ENCODE assay signal across 14 cellular contexts in genomic region chr11:61335355-61335710, GRCh38. TPM values are rescaled to one million over a fixed set of nuclear protein-coding genes. Genes with fewer than 3 reads are reported as not detected.
DNase-seq lines count a peak whose midpoint lies in the region; ATAC-seq and TF ChIP-seq lines count a peak whose summit lies in the region.
"Had no signal": no experiment of that assay in that cellular context is flagged by ENCODE, and none has a peak within 500 bp of the region (broad histone marks: within the 10 kb centered on the region; RNA-seq: fewer than 3 reads in every experiment).

No MANE protein-coding gene starts in this region.

- peaks cover 34% of the 10 kb centered on the region for H3K4me1 Mint-ChIP-seq in T-helper 2 cell treated with Interferon-gamma antibody and Interleukin-4, amounts not matched to agents 5 μg/mL and 100 μg/mL, for 36 hours (ENCODE audit: low read depth)
- H3K4me1 Mint-ChIP-seq in CD8-positive, alpha-beta T cell (ENCODE audit: low read depth), result peaks cover 39% of the 10 kb centered on the region
- H3K4me1 Mint-ChIP-seq in effector memory CD8-positive, alpha-beta T cell (ENCODE audit: low read depth in 2 of 2), result peaks cover 35 to 39% of the 10 kb centered on the region in 2 donors

- H3K9me2 ChIP-seq in SU-DHL-6 (replicated peaks; ENCODE audit: insufficient read depth, low read length), result no peaks in the 10 kb centered on the region

- H3K4me2 ChIP-seq in SU-DHL-6 (ENCODE audit: low read depth, low read length, poor library complexity, severe bottlenecking) (no peak overlapping the region), parathyroid adenoma (ENCODE audit: low read length) (no peak overlapping the region)

- peaks cover 19% of the 10 kb centered on the region for H3K36me3 Mint-ChIP-seq in T-helper 2 cell treated with Interferon-gamma antibody and Interleukin-4, amounts not matched to agents 5 μg/mL and 100 μg/mL, for 36 hours (ENCODE audit: low read depth)
- peaks cover 26% of the 10 kb centered on the region for H3K36me3 Mint-ChIP-seq in CD8-positive, alpha-beta T cell
- H3K36me3 Mint-ChIP-seq in effector memory CD8-positive, alpha-beta T cell (ENCODE audit: insufficient read depth), result peaks cover 22% of the 10 kb centered on the region

- H3K9ac ChIP-seq in SU-DHL-6 (ENCODE audit: low read length), result peak overlapping the region; percentile 45; the same call in 1 of the 2 replicates
- no peak overlapping the region for H3K9ac ChIP-seq in parathyroid adenoma

- H3K4me3 ChIP-seq in SU-DHL-6 (ENCODE audit: insufficient read depth, low read length, poor library complexity, severe bottlenecking), result no peak overlapping the region
- no peak overlapping the region for H3K4me3 ChIP-seq in esophagus squamous epithelium
- H3K4me3 ChIP-seq in parathyroid adenoma (ENCODE audit: low read depth, low read length), result no peak overlapping the region
- H3K4me3 ChIP-seq in CD8-positive, alpha-beta T cell (ENCODE audit: low read depth, low read length), result no peak overlapping the region
- H3K4me3 ChIP-seq: A549, dorsolateral prefrontal cortex had no signal

- peaks cover 13% of the 10 kb centered on the region; the same call in 1 of the 2 replicates for H4K20me1 ChIP-seq in SU-DHL-6 (ENCODE audit: low read depth, low read length)

- CTCF ChIA-PET in CD8-positive, alpha-beta T cell (lab: Charles Lee), result interaction anchor here (0.7 to 10.8 kb wide), 16 partner anchors 8 to 179 kb away, joined by 3 to 470 read pairs (median 9); partner anchors contain the start of genes CPSF7, CYB561A3, SDHAF2 and TMEM138

- peak overlapping the region; percentile 62 for H3K27ac Mint-ChIP-seq in T-helper 2 cell treated with Interferon-gamma antibody and Interleukin-4, amounts not matched to agents 5 μg/mL and 100 μg/mL, for 36 hours
- H3K27ac Mint-ChIP-seq in CD8-positive, alpha-beta T cell, result no peak overlapping the region
- H3K27ac Mint-ChIP-seq in effector memory CD8-positive, alpha-beta T cell, result peak overlapping the region in 1 of 2 donors; percentile 95

- no peak for DNase-seq in T-helper 2 cell treated with Interferon-gamma antibody and Interleukin-4, amounts not matched to agents 5 μg/mL and 100 μg/mL, for 36 hours (ENCODE audit: low spot score)
- DNase-seq in T-helper 2 cell (no peak), esophagus squamous epithelium (lab: John Stamatoyannopoulos, UW) (no peak), AML-193 (lab: John Stamatoyannopoulos, UW) (no peak)
- DNase-seq in CD8-positive, alpha-beta T cell, result no peak
- DNase-seq in effector memory CD8-positive, alpha-beta T cell, result no peak
- DNase-seq: dorsolateral prefrontal cortex, EL, head of caudate nucleus, midbrain had no signal

- H3K36me3 ChIP-seq in SU-DHL-6 (ENCODE audit: low read length), result no peaks in the 10 kb centered on the region
- H3K36me3 ChIP-seq in esophagus squamous epithelium, result peaks cover 0 to 23% (median 3%) of the 10 kb centered on the region in 3 donors
- H3K36me3 ChIP-seq in parathyroid adenoma (ENCODE audit: control insufficient read depth, insufficient read depth, low read length), result no peaks in the 10 kb centered on the region
- H3K36me3 ChIP-seq in CD8-positive, alpha-beta T cell (ENCODE audit: insufficient read depth, low read length), result no peaks in the 10 kb centered on the region

- H3K27me3 ChIP-seq in SU-DHL-6 (ENCODE audit: low read length), result no peaks in the 10 kb centered on the region
- H3K27me3 ChIP-seq in esophagus squamous epithelium, result no peaks in the 10 kb centered on the region
- H3K27me3 ChIP-seq in parathyroid adenoma (ENCODE audit: control insufficient read depth, insufficient read depth, low read length), result no peaks in the 10 kb centered on the region
- no peaks in the 10 kb centered on the region for H3K27me3 ChIP-seq in CD8-positive, alpha-beta T cell (ENCODE audit: insufficient read depth, low read length)
- H3K27me3 ChIP-seq: dorsolateral prefrontal cortex had no signal

- H3F3A ChIP-seq in SU-DHL-6 (ENCODE audit: insufficient read depth), result peaks cover 21% of the 10 kb centered on the region

- no peaks in the 10 kb centered on the region for H3K9me3 Mint-ChIP-seq in T-helper 2 cell treated with Interferon-gamma antibody and Interleukin-4, amounts not matched to agents 5 μg/mL and 100 μg/mL, for 36 hours
- no peaks in the 10 kb centered on the region for H3K9me3 Mint-ChIP-seq in CD8-positive, alpha-beta T cell
- H3K9me3 Mint-ChIP-seq in effector memory CD8-positive, alpha-beta T cell, result no peaks in the 10 kb centered on the region
- H3K9me3 Mint-ChIP-seq: activated naive CD4-positive, alpha-beta T cell treated with anti-CD3 and anti-CD28 coated beads, Interleukin-2, amount 50 U/mL, for 72 hours had no signal

- no peak overlapping the region for H2AFZ ChIP-seq in SU-DHL-6 (ENCODE audit: low read depth, low read length, severe bottlenecking)
- no peak overlapping the region for H2AFZ ChIP-seq in parathyroid adenoma

- POLR2A ChIA-PET in CD8-positive, alpha-beta T cell (lab: Charles Lee), result interaction anchor here (1.3 to 4.5 kb wide), 6 partner anchors 23 to 94 kb away, joined by 5 to 37 read pairs (median 16); partner anchors contain the start of genes CPSF7, CYB561A3, SDHAF2 and TMEM138

- H3K79me2 ChIP-seq in SU-DHL-6 (ENCODE audit: insufficient read depth, low read length) (peaks cover 25% of the 10 kb centered on the region), parathyroid adenoma (peaks cover 5% of the 10 kb centered on the region)

- peaks cover 24 to 57% (median 25%) of the 10 kb centered on the region in 3 donors for H3K4me1 ChIP-seq in esophagus squamous epithelium
- peaks cover 4% of the 10 kb centered on the region for H3K4me1 ChIP-seq in parathyroid adenoma
- H3K4me1 ChIP-seq in CD8-positive, alpha-beta T cell (ENCODE audit: insufficient read depth, low read length), result peaks cover 36% of the 10 kb centered on the region

- H3K27ac ChIP-seq in SU-DHL-6 (ENCODE audit: low read depth, low read length) (peak overlapping the region; percentile 34; the same call in 1 of the 2 replicates), esophagus squamous epithelium (peak overlapping the region; percentile 11 to 97 (median 54)), parathyroid adenoma (peak overlapping the region; percentile 66)
- H3K27ac ChIP-seq in CD8-positive, alpha-beta T cell (ENCODE audit: low read depth, low read length), result no peak overlapping the region

- no peaks in the 10 kb centered on the region for H3K27me3 Mint-ChIP-seq in T-helper 2 cell treated with Interferon-gamma antibody and Interleukin-4, amounts not matched to agents 5 μg/mL and 100 μg/mL, for 36 hours (ENCODE audit: low read depth)
- no peaks in the 10 kb centered on the region for H3K27me3 Mint-ChIP-seq in CD8-positive, alpha-beta T cell (ENCODE audit: low read depth)
- H3K27me3 Mint-ChIP-seq in effector memory CD8-positive, alpha-beta T cell, result no peaks in the 10 kb centered on the region

- peak overlapping the region; percentile 24 for H3K4me3 Mint-ChIP-seq in T-helper 2 cell treated with Interferon-gamma antibody and Interleukin-4, amounts not matched to agents 5 μg/mL and 100 μg/mL, for 36 hours
- H3K4me3 Mint-ChIP-seq in CD8-positive, alpha-beta T cell, result no peak overlapping the region
- H3K4me3 Mint-ChIP-seq in effector memory CD8-positive, alpha-beta T cell, result no peak overlapping the region

- intact Hi-C loops in esophagus squamous epithelium (cut with DNase I), result loop anchor here (5.0 kb wide), 1 partner anchor 47 kb away; no protein-coding TSS in a partner anchor
- intact Hi-C loops in CD8-positive, alpha-beta T cell (cut with DNase I, micrococcal nuclease), result loop anchor here in 1 of 2 experiments (10.0 kb wide), 2 partner anchors 249 to 431 kb away; partner anchors contain the start of genes PRPF19 and SYT7

- no peak for ATAC-seq in CD8-positive, alpha-beta T cell
- no peak for ATAC-seq in effector memory CD8-positive, alpha-beta T cell (replicated peaks)

- TF ChIP-seq POLR2A in esophagus squamous epithelium (IDR thresholded peaks at IDR 0.05), result no peak

- WGBS in esophagus squamous epithelium, 2 donors, result 86% methylated on average over 1 of the region's 1 CpG; no CpG with 5 or more reads in 1 of the 2 donors

- TF ChIP-seq CTCF in SU-DHL-6 (IDR thresholded peaks at IDR 0.05; ENCODE audit: insufficient read depth, low read length, poor library complexity, severe bottlenecking), result no peak
- no peak for TF ChIP-seq CTCF in esophagus squamous epithelium (IDR thresholded peaks at IDR 0.05)
- TF ChIP-seq CTCF in parathyroid adenoma (IDR thresholded peaks at IDR 0.05), result no peak
- no peak for TF ChIP-seq CTCF in CD8-positive, alpha-beta T cell (IDR thresholded peaks at IDR 0.05)

- no peaks in the 10 kb centered on the region for H3K9me3 ChIP-seq in SU-DHL-6 (ENCODE audit: insufficient read depth, low read length)
- no peaks in the 10 kb centered on the region for H3K9me3 ChIP-seq in esophagus squamous epithelium
- no peaks in the 10 kb centered on the region for H3K9me3 ChIP-seq in parathyroid adenoma (ENCODE audit: control insufficient read depth, low read length)
- H3K9me3 ChIP-seq in CD8-positive, alpha-beta T cell (ENCODE audit: low read length), result no peaks in the 10 kb centered on the region
- H3K9me3 ChIP-seq: A549 had no signal

RNA-seq across cellular contexts. Expression of gene TKFC, which starts 2.3 kb away (rescaled TPM):
- 10 to 100 TPM; 19.8 to 29.2 (median 26.4) TPM for total RNA-seq in esophagus squamous epithelium
- total RNA-seq in CD8-positive, alpha-beta T cell, result 10 to 100 TPM; 15.8 to 16.1 TPM

RNA-seq across cellular contexts. Expression of gene DDB1, which starts 2.4 kb away (rescaled TPM):
- total RNA-seq in esophagus squamous epithelium, result 100 to 1,000 TPM in 3 of 4 donors, 10 to 100 TPM in 1; 98.9 to 146 (median 127) TPM
- total RNA-seq in CD8-positive, alpha-beta T cell, result 100 to 1,000 TPM; 196 to 201 TPM

RNA-seq across cellular contexts. Expression of gene CYB561A3, which starts 26.3 kb away (rescaled TPM):
- total RNA-seq in esophagus squamous epithelium, result 10 to 100 TPM; 23.9 to 44.3 (median 27.9) TPM
- total RNA-seq in CD8-positive, alpha-beta T cell, result 10 to 100 TPM; 23.1 to 28.1 TPM

RNA-seq across cellular contexts. Expression of gene TMEM138, which starts 26.8 kb away (rescaled TPM):
- 10 to 100 TPM; 14.6 to 28.1 (median 20.7) TPM for total RNA-seq in esophagus squamous epithelium
- 10 to 100 TPM; 60.7 to 62.5 TPM for total RNA-seq in CD8-positive, alpha-beta T cell

RNA-seq across cellular contexts. Expression of gene VWCE, which starts 40.2 kb away (rescaled TPM):
- total RNA-seq in esophagus squamous epithelium, result 1 to 10 TPM in 1 of 4 donors, under 1 TPM in 3; 0.09 to 1.5 (median 0.30) TPM
- 1 to 10 TPM; 1.4 to 1.5 TPM for total RNA-seq in CD8-positive, alpha-beta T cell
